Comparison of ENCODE assay signal across 8 cellular contexts in genomic region chr6:47308674-47309325, GRCh38. TPM values are rescaled to one million over a fixed set of nuclear protein-coding genes. Genes with fewer than 3 reads are reported as not detected.
DNase-seq lines count a peak whose midpoint lies in the region; ATAC-seq and TF ChIP-seq lines count a peak whose summit lies in the region.

No MANE protein-coding gene starts in this region.

- H3K27ac Mint-ChIP-seq in CD4-positive, alpha-beta T cell: no peak overlapping the region
- no peak overlapping the region for H3K27ac Mint-ChIP-seq in activated naive CD4-positive, alpha-beta T cell treated with anti-CD3 and anti-CD28 coated beads, Interleukin-2, amount 10 ng/mL, durations not matched to agents 7 days and 5 days

- no peak for DNase-seq in CD4-positive, alpha-beta T cell
- DNase-seq in IMR-90 (peak; percentile 19), heart left ventricle (peak in 4 of 5 donors; percentile 15 to 64 (median 38)), trophoblast cell (peak in 1 of 2 donors; percentile 46), DMS153 treated with DMSO at 0.1 percent for 48 hours (lab: John Stamatoyannopoulos, UW; ENCODE audit: unreplicated experiment) (no peak)
- DNase-seq in activated naive CD4-positive, alpha-beta T cell treated with anti-CD3 and anti-CD28 coated beads, Interleukin-2, amount 10 ng/mL, durations not matched to agents 7 days and 5 days: peak; percentile 21
- DNase-seq in stimulated activated naive CD4-positive, alpha-beta T cell treated with Interleukin-2 at 50 U/mL for 16 hours (lab: John Stamatoyannopoulos, UW): no peak

- H2BK5ac ChIP-seq in IMR-90 (ENCODE audit: low read depth, low read length, poor library complexity, severe bottlenecking) (no peak overlapping the region), trophoblast cell (ENCODE audit: low read depth, low read length, poor library complexity) (peak overlapping the region; percentile 88)

- H3K4ac ChIP-seq in IMR-90 (ENCODE audit: low read depth, low read length) (0 out of 2 replicates have a peak overlapping the region, but pooled peaks have one; percentile 40), trophoblast cell (ENCODE audit: low read depth, low read length) (peak overlapping the region; percentile 94)

- peaks cover 5% of the 10 kb centered on the region for H3K4me1 Mint-ChIP-seq in CD4-positive, alpha-beta T cell (ENCODE audit: low read depth)
- peaks cover 11% of the 10 kb centered on the region for H3K4me1 Mint-ChIP-seq in activated naive CD4-positive, alpha-beta T cell treated with anti-CD3 and anti-CD28 coated beads, Interleukin-2, amount 10 ng/mL, durations not matched to agents 7 days and 5 days

- no peaks in the 10 kb centered on the region; the same call in 1 of the 2 replicates for H3K4me1 ChIP-seq in IMR-90 (ENCODE audit: control insufficient read depth, insufficient read depth, low read length)
- H3K4me1 ChIP-seq in heart left ventricle: peaks cover 0 to 12% (median 3%) of the 10 kb centered on the region in 12 donors
- H3K4me1 ChIP-seq in trophoblast cell (ENCODE audit: control insufficient read depth in 1 of 2, insufficient read depth in 2 of 2, low read length in 2 of 2): peaks cover 12 to 14% of the 10 kb centered on the region in 2 experiments

- CTCF ChIA-PET in CD4-positive, alpha-beta T cell (lab: Charles Lee): interaction anchor here (1.3 kb wide), 1 partner anchor 211 kb away, joined by 5 read pairs; no protein-coding TSS in a partner anchor
- CTCF ChIA-PET in IMR-90 (lab: Yijun Ruan, JAX): interaction anchor here (1.2 to 2.2 kb wide), 4 partner anchors 209 to 225 kb away, joined by 3 to 22 read pairs (median 6); no protein-coding TSS in a partner anchor
- CTCF ChIA-PET in activated naive CD4-positive, alpha-beta T cell treated with anti-CD3 and anti-CD28 coated beads, Interleukin-2, amount 10 ng/mL, durations not matched to agents 7 days and 5 days (lab: Charles Lee): interaction anchor here (1.6 to 4.4 kb wide), 2 partner anchors 10 to 212 kb away, joined by 4 to 57 read pairs; no protein-coding TSS in a partner anchor

- in situ Hi-C loops in IMR-90 (cut with MboI; ENCODE audit: low sequenced_read_pairs): loop anchor here (5.0 to 25.0 kb wide), 2 partner anchors 211 to 471 kb away; no protein-coding TSS in a partner anchor

- intact Hi-C loops in CD4-positive, alpha-beta T cell (cut with DNase I, micrococcal nuclease): no loop called here
- intact Hi-C loops in IMR-90 (cut with micrococcal nuclease) (loop anchor here (1.0 to 5.0 kb wide), 2 partner anchors 51 to 140 kb away; no protein-coding TSS in a partner anchor), heart left ventricle (cut with DNase I) (loop anchor here in 9 of 10 donors (1.0 to 10.0 kb wide), 8 partner anchors 61 to 461 kb away; no protein-coding TSS in a partner anchor)

- H3K36me3 Mint-ChIP-seq in CD4-positive, alpha-beta T cell (ENCODE audit: low read depth): no peaks in the 10 kb centered on the region
- no peaks in the 10 kb centered on the region for H3K36me3 Mint-ChIP-seq in activated naive CD4-positive, alpha-beta T cell treated with anti-CD3 and anti-CD28 coated beads, Interleukin-2, amount 10 ng/mL, durations not matched to agents 7 days and 5 days

- H4K20me1 ChIP-seq in IMR-90 (ENCODE audit: insufficient read depth, low read length): no peaks in the 10 kb centered on the region; the same call in 1 of the 2 replicates

- H3K23ac ChIP-seq in IMR-90 (ENCODE audit: low read depth, low read length): 0 out of 2 replicates have a peak overlapping the region, but pooled peaks have one; percentile 66
- H3K23ac ChIP-seq in trophoblast cell (ENCODE audit: low read length): no peak overlapping the region

- TF ChIP-seq CTCF in CD4-positive, alpha-beta T cell (IDR thresholded peaks at IDR 0.05): no peak
- no peak for TF ChIP-seq CTCF in IMR-90 (conservative IDR thresholded peaks at IDR 0.05; ENCODE audit: low read depth, low read length)
- no peak for TF ChIP-seq CTCF in heart left ventricle (IDR thresholded peaks at IDR 0.05)

- H3K79me2 ChIP-seq in trophoblast cell (ENCODE audit: control insufficient read depth, insufficient read depth, low read length, poor library complexity): peaks cover 41% of the 10 kb centered on the region

- H3K9me1 ChIP-seq in IMR-90 (ENCODE audit: insufficient read depth, low read length): no peaks in the 10 kb centered on the region

- H2AK9ac ChIP-seq in IMR-90 (replicated peaks; ENCODE audit: low read depth, low read length, poor library complexity): peak overlapping the region; percentile 52

- WGBS in IMR-90 (ENCODE audit: extremely low coverage in 2 of 2, insufficient read length in 1 of 2), 2 experiments: 0% methylated on average over 4 of the region's 49 CpGs; no CpG with 5 or more reads in 1 of the 2 experiments
- WGBS in heart left ventricle, 4 donors: 0 to 1% (median 1%) methylated on average over 37 to 49 of the region's 49 CpGs
- WGBS in trophoblast cell (ENCODE audit: extremely low coverage, insufficient coverage, insufficient read length): no CpG with 5 or more reads among the region's 49 CpGs

- no peak for ATAC-seq in CD4-positive, alpha-beta T cell (ENCODE audit: poor library complexity)
- ATAC-seq in GM19324 (IDR thresholded peaks at IDR 0.05; ENCODE audit: low FRiP score, unreplicated experiment): peak; percentile 8
- peak; percentile 48 for ATAC-seq in IMR-90 (ENCODE audit: low read depth)
- ATAC-seq in heart left ventricle: peak in 3 of 4 donors; percentile 19 to 38 (median 25)

- dilution Hi-C loops in IMR-90 (cut with HindIII; ENCODE audit: low sequenced_read_pairs, unreplicated experiment): no loop called here

- H4K8ac ChIP-seq in IMR-90 (ENCODE audit: low read depth in 2 of 2, low read length in 2 of 2) (0 out of 4 replicates have a peak overlapping the region, but pooled peaks of 1 of the 2 experiments have one; percentile 47), trophoblast cell (ENCODE audit: low read depth, low read length) (peak overlapping the region; percentile 62)

- H3K27me3 ChIP-seq in CD4-positive, alpha-beta T cell (ENCODE audit: control insufficient read depth, insufficient read depth, low read length): peaks cover 37% of the 10 kb centered on the region
- H3K27me3 ChIP-seq in IMR-90 (ENCODE audit: control insufficient read depth, insufficient read depth, low read length): peaks cover 7% of the 10 kb centered on the region; the same call in 1 of the 2 replicates
- H3K27me3 ChIP-seq in heart left ventricle: peaks cover 0 to 32% (median 15%) of the 10 kb centered on the region in 9 donors
- H3K27me3 ChIP-seq in trophoblast cell (ENCODE audit: insufficient read depth, low read length): no peaks in the 10 kb centered on the region

- H2BK20ac ChIP-seq in IMR-90 (ENCODE audit: low read depth, low read length): no peak overlapping the region

- H2AK5ac ChIP-seq in IMR-90 (ENCODE audit: low read depth, low read length) (peak overlapping the region; percentile 35; the same call in 1 of the 2 replicates), trophoblast cell (ENCODE audit: low read length) (peak overlapping the region; percentile 51)

- H3K56ac ChIP-seq in IMR-90 (ENCODE audit: extremely low read depth, insufficient read depth, low read length): no peak overlapping the region

- H2BK12ac ChIP-seq in trophoblast cell (ENCODE audit: low read length): peak overlapping the region; percentile 17

- peak overlapping the region; percentile 64 for H3K4me3 Mint-ChIP-seq in CD4-positive, alpha-beta T cell
- H3K4me3 Mint-ChIP-seq in activated naive CD4-positive, alpha-beta T cell treated with anti-CD3 and anti-CD28 coated beads, Interleukin-2, amount 10 ng/mL, durations not matched to agents 7 days and 5 days: peak overlapping the region; percentile 54

- H2AFZ ChIP-seq in IMR-90 (replicated peaks; ENCODE audit: low read length, poor library complexity) (peak overlapping the region; percentile 94), trophoblast cell (ENCODE audit: insufficient read depth, low read length, poor library complexity) (peak overlapping the region; percentile 32)

- H3K4me2 ChIP-seq in IMR-90 (ENCODE audit: low read depth, low read length) (peak overlapping the region; percentile 92), trophoblast cell (ENCODE audit: low read length) (peak overlapping the region; percentile 49)

- H2BK15ac ChIP-seq in IMR-90 (ENCODE audit: low read depth, low read length): no peak overlapping the region

- BruUV-seq in IMR-90 (replicated peaks; lab: Mats Ljungman, UMichigan): no TSS peak

- H3K27ac ChIP-seq in CD4-positive, alpha-beta T cell (ENCODE audit: low read depth, low read length): no peak overlapping the region
- H3K27ac ChIP-seq in IMR-90 (ENCODE audit: insufficient read depth, low read length): no peak overlapping the region; the same call in 1 of the 2 replicates
- peak overlapping the region; percentile 23 to 87 (median 62) for H3K27ac ChIP-seq in heart left ventricle
- peak overlapping the region; percentile 42 for H3K27ac ChIP-seq in trophoblast cell (ENCODE audit: low read depth, low read length)

- H4K91ac ChIP-seq in IMR-90 (ENCODE audit: insufficient read depth, low read depth, low read length) (no peak overlapping the region), trophoblast cell (ENCODE audit: low read depth, low read length) (peak overlapping the region; percentile 86)

- peak overlapping the region; percentile 43 for H4K12ac ChIP-seq in trophoblast cell (ENCODE audit: low read depth, low read length)

- TF ChIP-seq POLR2A in IMR-90 (IDR thresholded peaks at IDR 0.05; ENCODE audit: low read depth, low read length): no peak
- TF ChIP-seq POLR2A in heart left ventricle (IDR thresholded peaks at IDR 0.05): no peak

- H3K18ac ChIP-seq in IMR-90 (ENCODE audit: low read depth, low read length): no peak overlapping the region
- peak overlapping the region; percentile 91 for H3K18ac ChIP-seq in trophoblast cell (ENCODE audit: low read length)

- no peak for TF ChIP-seq RAD21 in IMR-90 (IDR thresholded peaks at IDR 0.05; ENCODE audit: low read length)

- H3K14ac ChIP-seq in IMR-90 (replicated peaks; ENCODE audit: low read depth, low read length) (peak overlapping the region; percentile 29; the same call in 1 of the 2 replicates), trophoblast cell (ENCODE audit: low read length) (peak overlapping the region; percentile 93)

- H3K9me3 Mint-ChIP-seq in CD4-positive, alpha-beta T cell: no peaks in the 10 kb centered on the region
- no peaks in the 10 kb centered on the region for H3K9me3 Mint-ChIP-seq in activated naive CD4-positive, alpha-beta T cell treated with anti-CD3 and anti-CD28 coated beads, Interleukin-2, amount 10 ng/mL, durations not matched to agents 7 days and 5 days

- H4K5ac ChIP-seq in IMR-90 (ENCODE audit: low read depth, low read length): no peak overlapping the region

- H3K4me3 ChIP-seq in IMR-90 (ENCODE audit: insufficient read depth, low read depth, low read length) (peak overlapping the region; percentile 84), heart left ventricle (peak overlapping the region; percentile 60 to 79 (median 74)), trophoblast cell (ENCODE audit: low read depth, low read length) (peak overlapping the region; percentile 99)

- POLR2A ChIA-PET in CD4-positive, alpha-beta T cell (lab: Charles Lee): interaction anchor here (1.0 to 1.1 kb wide), 2 partner anchors 11 to 169 kb away, joined by 3 read pairs; partner anchors contain the start of gene CD2AP
- POLR2A ChIA-PET in IMR-90 (lab: Charles Lee; ENCODE audit: unreplicated experiment): interaction anchor here (0.5 to 0.6 kb wide), 2 partner anchors 212 to 215 kb away, joined by 3 to 5 read pairs; no protein-coding TSS in a partner anchor

- no peaks in the 10 kb centered on the region for H3K36me3 ChIP-seq in IMR-90 (ENCODE audit: control insufficient read depth, insufficient read depth, low read length)
- H3K36me3 ChIP-seq in heart left ventricle: no peaks in the 10 kb centered on the region
- peaks cover 4 to 8% of the 10 kb centered on the region in 2 experiments for H3K36me3 ChIP-seq in trophoblast cell (ENCODE audit: control insufficient read depth in 1 of 2, insufficient read depth in 2 of 2, low read length in 2 of 2)

- H2BK120ac ChIP-seq in IMR-90 (ENCODE audit: low read depth, low read length): no peak overlapping the region
- H2BK120ac ChIP-seq in trophoblast cell (ENCODE audit: insufficient read depth, low read length, poor library complexity): peak overlapping the region; percentile 67

- H3K27me3 Mint-ChIP-seq in CD4-positive, alpha-beta T cell: peaks cover 69% of the 10 kb centered on the region
- peaks cover 53% of the 10 kb centered on the region for H3K27me3 Mint-ChIP-seq in activated naive CD4-positive, alpha-beta T cell treated with anti-CD3 and anti-CD28 coated beads, Interleukin-2, amount 10 ng/mL, durations not matched to agents 7 days and 5 days

- H3K9me3 ChIP-seq in CD4-positive, alpha-beta T cell (ENCODE audit: control insufficient read depth, low read length): no peaks in the 10 kb centered on the region
- H3K9me3 ChIP-seq in IMR-90 (ENCODE audit: control insufficient read depth, insufficient read depth, low read length): no peaks in the 10 kb centered on the region
- no peaks in the 10 kb centered on the region for H3K9me3 ChIP-seq in heart left ventricle
- no peaks in the 10 kb centered on the region for H3K9me3 ChIP-seq in trophoblast cell (ENCODE audit: insufficient read depth, low read depth, low read length)

- H3K9ac ChIP-seq in IMR-90 (ENCODE audit: low read depth, low read length) (peak overlapping the region; percentile 69), trophoblast cell (ENCODE audit: low read length) (peak overlapping the region; percentile 99)

- H3K79me1 ChIP-seq in IMR-90 (ENCODE audit: low read depth in 1 of 2, low read length in 2 of 2): peaks cover 7 to 22% of the 10 kb centered on the region in 2 experiments; a peak in 1 of 4 replicates
- H3K79me1 ChIP-seq in trophoblast cell (ENCODE audit: low read length): peaks cover 18% of the 10 kb centered on the region

RNA-seq across cellular contexts. Expression of gene TNFRSF21, which starts 0.9 kb away (rescaled TPM):
- total RNA-seq in CD4-positive, alpha-beta T cell: under 1 TPM; 0.92 to 0.96 TPM
- total RNA-seq in IMR-90 (2012; rRNA removed) (2.5 and 2.9 TPM in 2 replicates), heart left ventricle (10 to 100 TPM in 3 of 9 donors, 1 to 10 TPM in 6; 3.7 to 18.1 (median 6.0) TPM)
- polyA plus RNA-seq in IMR-90 (2012; rRNA removed) (6.1 and 6.9 TPM in 2 replicates), heart left ventricle (1 to 10 TPM; 2.7 to 5.4 TPM)
- 6.0 and 6.7 TPM in 2 replicates for polyA plus RNA-seq in IMR-90 (2012; cell fraction: cytosol; rRNA removed)
- 1.9 and 2.4 TPM in 2 replicates for polyA plus RNA-seq in IMR-90 (2012; cell fraction: nucleus; rRNA removed; ENCODE audit: low replicate concordance)
- 243 and 254 TPM in 2 replicates for polyA plus RNA-seq in trophoblast cell (2013)

Comparison
In these comparisons a context has a peak if more than half of its experiments do, and no peak if none do; other contexts are left out.
1. DNase-seq: peak in IMR-90 (single experiment), activated naive CD4-positive, alpha-beta T cell treated with anti-CD3 and anti-CD28 coated beads, Interleukin-2, amount 10 ng/mL, durations not matched to agents 7 days and 5 days (single experiment) and heart left ventricle (4 of 5); none in CD4-positive, alpha-beta T cell (0 of 10), DMS153 treated with DMSO at 0.1 percent for 48 hours (single experiment) and stimulated activated naive CD4-positive, alpha-beta T cell treated with Interleukin-2 at 50 U/mL for 16 hours (single experiment).
2. H3K27ac ChIP-seq: peak in heart left ventricle (12 of 12) and trophoblast cell (single experiment); none in CD4-positive, alpha-beta T cell (single experiment) and IMR-90 (single experiment).
3. intact Hi-C loops: an anchor here in IMR-90 (1.0 to 5.0 kb wide) and heart left ventricle (1.0 to 10.0 kb wide); none called in CD4-positive, alpha-beta T cell.
4. Peak in every context shown above with its lines, with median percentiles within 50 percentile points of each other: H3K4me3 ChIP-seq.